ENCODE assay signal across 10 cellular contexts in genomic region chr7:95330194-95331003, GRCh38. TPM values are rescaled to one million over a fixed set of nuclear protein-coding genes. Genes with fewer than 3 reads are reported as not detected.
DNase-seq lines count a peak whose midpoint lies in the region; ATAC-seq and TF ChIP-seq lines count a peak whose summit lies in the region.
"Had no signal": no experiment of that assay in that cellular context is flagged by ENCODE, and none has a peak within 500 bp of the region (broad histone marks: within the 10 kb centered on the region; RNA-seq: fewer than 3 reads in every experiment).

No MANE protein-coding gene starts in this region.

- peak overlapping the region; percentile 68 for H3K27ac ChIP-seq in neural cell (ENCODE audit: low read length)

- peaks cover 13% of the 10 kb centered on the region for H3K4me1 Mint-ChIP-seq in MCF 10A (ENCODE audit: insufficient read depth, unreplicated experiment)

- H3K27me3 Mint-ChIP-seq in MCF 10A (ENCODE audit: insufficient read depth, unreplicated experiment) = peaks cover 21% of the 10 kb centered on the region

- POLR2A ChIA-PET in MCF 10A (lab: Yijun Ruan, JAX) = interaction anchor here (1.3 kb wide), 1 partner anchor 20 kb away, joined by 3 read pairs; no protein-coding TSS in a partner anchor

- DNase-seq in GM03348 (ENCODE audit: low spot score) = peak; percentile 47
- DNase-seq in MCF 10A (ENCODE audit: unreplicated experiment) = peak; percentile 47
- no peak for DNase-seq in SK-N-DZ (ENCODE audit: low spot score)
- DNase-seq in effector CD4-positive, alpha-beta T cell = no peak
- DNase-seq in DMS 273 treated with DMSO at 0.1 percent for 48 hours (lab: John Stamatoyannopoulos, UW) = no peak

- no peak for TF ChIP-seq EP300 in neural cell (conservative IDR thresholded peaks at IDR 0.05; ENCODE audit: poor library complexity, severe bottlenecking)

- H3K27me3 ChIP-seq in neural cell (ENCODE audit: insufficient read depth, low read depth, low read length) = no peaks in the 10 kb centered on the region

- H4K20me1 ChIP-seq in neural cell (ENCODE audit: insufficient read depth) = no peaks in the 10 kb centered on the region

- no peak overlapping the region for H3K4me3 ChIP-seq in neural cell (ENCODE audit: low read length)
- H3K4me3 ChIP-seq: K562, lung had no signal

- intact Hi-C loops in MCF 10A (cut with micrococcal nuclease) = no loop called here

- TF ChIP-seq CTCF in MCF 10A (IDR thresholded peaks at IDR 0.05; ENCODE audit: unreplicated experiment) (no peak), neural cell (IDR thresholded peaks at IDR 0.05; ENCODE audit: poor library complexity, severe bottlenecking) (no peak)

- H3K9me2 ChIP-seq in neural cell (ENCODE audit: insufficient read depth, low read length) = no peaks in the 10 kb centered on the region

- peak; percentile 98 for ATAC-seq in GM21381 (IDR thresholded peaks at IDR 0.05; ENCODE audit: unreplicated experiment)
- ATAC-seq in HG03571 (IDR thresholded peaks at IDR 0.05; ENCODE audit: unreplicated experiment) = peak; percentile 96
- ATAC-seq: K562 had no signal

- no TSS peak for BruUV-seq in MCF 10A (replicated peaks; lab: Mats Ljungman, UMichigan)

- H3F3A ChIP-seq in neural cell (ENCODE audit: insufficient read depth, low read length, poor library complexity, severe bottlenecking) = peaks cover 5% of the 10 kb centered on the region

- H3K4me3 Mint-ChIP-seq in MCF 10A (ENCODE audit: unreplicated experiment) = no peak overlapping the region

- no peak overlapping the region for H2AFZ ChIP-seq in neural cell (ENCODE audit: low read depth, low read length)

- CTCF ChIA-PET in MCF 10A (lab: Yijun Ruan, JAX) = interaction anchor here (0.6 kb wide), 1 partner anchor 879 kb away, joined by 5 read pairs; no protein-coding TSS in a partner anchor

- no peak overlapping the region for H3K9ac ChIP-seq in neural cell (ENCODE audit: low read length)

- no peaks in the 10 kb centered on the region for H3K36me3 ChIP-seq in neural cell (ENCODE audit: insufficient read depth, low read length)

- no peak overlapping the region for H3K4me2 ChIP-seq in neural cell (ENCODE audit: low read length)

- H3K9me3 ChIP-seq in neural cell (ENCODE audit: low read length) = no peaks in the 10 kb centered on the region

- H3K79me2 ChIP-seq in neural cell (replicated peaks; ENCODE audit: insufficient read depth, low read length) = no peaks in the 10 kb centered on the region

- peaks cover 9% of the 10 kb centered on the region for H3K9me3 Mint-ChIP-seq in MCF 10A (ENCODE audit: unreplicated experiment)

- TF ChIP-seq RAD21 in neural cell (conservative IDR thresholded peaks at IDR 0.05) = no peak

- no peaks in the 10 kb centered on the region for H3K36me3 Mint-ChIP-seq in MCF 10A (ENCODE audit: insufficient read depth, unreplicated experiment)

- H3K27ac Mint-ChIP-seq in MCF 10A (ENCODE audit: low read depth, unreplicated experiment) = no peak overlapping the region

TF ChIP-seq in neural cell, 6 proteins besides CTCF, POLR2A, EP300 and RAD21:
- no peak for TF ChIP-seq SMC3 (conservative IDR thresholded peaks at IDR 0.05; ENCODE audit: poor library complexity)
- TF ChIP-seq MXI1 (conservative IDR thresholded peaks at IDR 0.05; ENCODE audit: poor library complexity, severe bottlenecking) = no peak
- no peak for TF ChIP-seq EZH2 (IDR thresholded peaks at IDR 0.05; ENCODE audit: borderline replicate concordance, insufficient read depth, low read length, poor library complexity, severe bottlenecking)
- no peak for TF ChIP-seq REST (IDR thresholded peaks at IDR 0.05; ENCODE audit: borderline replicate concordance)
- no peak for TF ChIP-seq POLR2AphosphoS5 (IDR thresholded peaks at IDR 0.05)
- no peak for TF ChIP-seq TAF1 (IDR thresholded peaks at IDR 0.05; ENCODE audit: low read depth)

RNA-seq across cellular contexts. Expression of gene PON1, which starts 6.1 kb away (rescaled TPM):
- total RNA-seq in MCF 10A (2022) = not detected in 2 replicates
- 0.25 TPM in 1 of 2 replicates, not detected in the other for polyA plus RNA-seq in neural cell
- polyA minus RNA-seq in neural cell = not detected in 2 replicates
- not detected in 2 replicates for polyA plus RNA-seq in SK-N-DZ (2014; cell fraction: cytosol; rRNA removed)
- not detected in 2 replicates for polyA plus RNA-seq in SK-N-DZ (2014; cell fraction: nucleus; rRNA removed)
- total RNA-seq: K562 had no signal
- polyA plus RNA-seq: K562 had no signal

Comparison
In these comparisons a context has a peak if more than half of its experiments do, and no peak if none do; other contexts are left out.
1. DNase-seq: peak in GM03348 (single experiment) and MCF 10A (single experiment); none in SK-N-DZ (single experiment), effector CD4-positive, alpha-beta T cell (single experiment) and DMS 273 treated with DMSO at 0.1 percent for 48 hours (single experiment).